ENCODE assay signal across 12 cellular contexts in the genomic region with DNA sequence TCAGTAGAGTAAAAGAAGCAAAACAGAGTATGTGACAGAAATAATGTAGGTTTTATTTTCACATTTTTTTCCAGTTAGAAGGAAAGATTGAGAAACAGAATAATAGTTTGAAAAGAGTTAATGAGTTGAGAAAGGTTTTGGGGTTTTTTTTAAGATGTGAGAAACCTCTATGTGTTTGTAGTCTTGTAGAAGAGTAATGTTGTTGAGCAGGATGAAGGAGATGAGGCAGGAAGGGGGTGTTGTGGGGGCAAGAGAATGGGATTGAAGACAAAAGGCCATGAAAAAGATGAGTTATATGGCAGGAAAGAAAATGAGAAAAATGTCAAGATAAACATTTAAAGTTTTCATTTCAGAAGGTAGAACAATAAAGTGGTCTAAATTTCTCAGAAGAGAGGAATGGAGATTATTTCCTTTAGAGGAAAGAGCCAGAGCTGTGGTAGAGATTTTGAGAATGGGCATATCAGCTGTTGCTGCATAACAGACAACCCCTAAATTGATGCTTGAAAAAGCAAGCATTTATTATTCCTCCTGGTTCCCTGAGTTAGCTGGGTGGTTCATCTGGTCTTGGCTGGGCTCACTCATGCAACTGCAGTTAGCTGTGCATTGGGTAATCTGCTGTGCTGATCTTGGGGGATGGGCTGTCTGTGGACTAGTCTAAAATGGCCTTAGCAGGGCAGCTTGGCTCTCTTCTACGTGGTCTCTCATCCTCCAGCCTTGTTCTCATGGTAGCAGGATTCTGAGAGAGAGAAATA. TPM values are rescaled to one million over a fixed set of nuclear protein-coding genes. Genes with fewer than 3 reads are reported as not detected.
DNase-seq lines count a peak whose midpoint lies in the region; ATAC-seq lines count a peak whose summit lies in the region.
"Had no signal": no experiment of that assay in that cellular context is flagged by ENCODE, and none has a peak within 500 bp of the region (broad histone marks: within the 10 kb centered on the region; RNA-seq: fewer than 3 reads in every experiment).

No MANE protein-coding gene starts in this region.

- no peaks in the 10 kb centered on the region for H3K9me3 ChIP-seq in KOPT-K1 (ENCODE audit: insufficient read depth, low read length, poor library complexity, severe bottlenecking)
- no peaks in the 10 kb centered on the region for H3K9me3 ChIP-seq in naive thymus-derived CD4-positive, alpha-beta T cell (ENCODE audit: control insufficient read depth in 2 of 3, low read length in 3 of 3)

- DNase-seq in COLO668 (lab: John Stamatoyannopoulos, UW; ENCODE audit: unreplicated experiment) (peak; percentile 1), caudate nucleus (lab: John Stamatoyannopoulos, UW) (peak in 8 of 61 donors; percentile 0 to 14 (median 3)), NCI-H1436 (lab: John Stamatoyannopoulos, UW) (no peak)
- DNase-seq in naive thymus-derived CD4-positive, alpha-beta T cell = peak in 3 of 9 donors; percentile 10 to 16 (median 11)
- DNase-seq in stimulated activated CD4-positive, alpha-beta T cell treated with anti-CD3 and anti-CD28 coated beads, Interleukin-1b, Interleukin-23, amount 100 ng/mL, for 48 hours = no peak
- DNase-seq: NCI-H748 treated with DMSO at 0.1 percent for 48 hours; stimulated activated naive CD4-positive, alpha-beta T cell treated with Interleukin-2 at 50 U/mL for 16 hours had no signal

- H3K27me3 ChIP-seq in naive thymus-derived CD4-positive, alpha-beta T cell (ENCODE audit: control insufficient read depth in 2 of 2, insufficient read depth in 2 of 2, low read length in 2 of 2) = no peaks in the 10 kb centered on the region

- H3K27me3 Mint-ChIP-seq in naive thymus-derived CD4-positive, alpha-beta T cell = no peaks in the 10 kb centered on the region

- H3K36me3 ChIP-seq in KOPT-K1 (ENCODE audit: insufficient read depth, low read length) = peaks cover 50% of the 10 kb centered on the region
- peaks cover 0 to 6% (median 4%) of the 10 kb centered on the region in 3 experiments for H3K36me3 ChIP-seq in naive thymus-derived CD4-positive, alpha-beta T cell (ENCODE audit: control insufficient read depth in 2 of 3, insufficient read depth in 3 of 3, low read length in 3 of 3)

- CTCF ChIA-PET in naive thymus-derived CD4-positive, alpha-beta T cell (lab: Charles Lee) = interaction anchor here (1.6 to 7.5 kb wide), 4 partner anchors 9 to 336 kb away, joined by 5 to 148 read pairs (median 56); no protein-coding TSS in a partner anchor

- H3K4me1 ChIP-seq in naive thymus-derived CD4-positive, alpha-beta T cell (ENCODE audit: control insufficient read depth in 2 of 2, insufficient read depth in 2 of 2, low read length in 2 of 2) = peaks cover 7 to 27% of the 10 kb centered on the region in 2 donors

- peak overlapping the region in 3 of 10 donors; percentile 12 to 51 (median 14) for H3K4me3 Mint-ChIP-seq in naive thymus-derived CD4-positive, alpha-beta T cell

- intact Hi-C loops in naive thymus-derived CD4-positive, alpha-beta T cell (cut with micrococcal nuclease) = loop anchor here in 1 of 2 donors (2.0 kb wide), 1 partner anchor 19 kb away; no protein-coding TSS in a partner anchor

- H3K4me1 Mint-ChIP-seq in naive thymus-derived CD4-positive, alpha-beta T cell = peaks cover 10 to 25% (median 12%) of the 10 kb centered on the region in 7 donors

- peaks cover 0 to 10% (median 7%) of the 10 kb centered on the region in 5 donors for H3K36me3 Mint-ChIP-seq in naive thymus-derived CD4-positive, alpha-beta T cell
- H3K36me3 Mint-ChIP-seq: activated naive CD4-positive, alpha-beta T cell treated with anti-CD3 and anti-CD28 coated beads, Interleukin-2, amount 50 U/mL, for 72 hours had no signal

- H3K27ac Mint-ChIP-seq in naive thymus-derived CD4-positive, alpha-beta T cell = peak overlapping the region in 2 of 9 donors; percentile 21 to 40
- H3K27ac Mint-ChIP-seq: activated naive CD4-positive, alpha-beta T cell treated with anti-CD3 and anti-CD28 coated beads, Interleukin-2, amount 50 U/mL, for 72 hours had no signal

- H3K27ac ChIP-seq in KOPT-K1 (ENCODE audit: low read depth, low read length, poor library complexity, severe bottlenecking) (peak overlapping the region; percentile 11), caudate nucleus (ENCODE audit: low read depth, low read length) (peak overlapping the region; percentile 2)
- peak overlapping the region; percentile 26 for H3K27ac ChIP-seq in naive thymus-derived CD4-positive, alpha-beta T cell (ENCODE audit: low read depth, low read length)
- H3K27ac ChIP-seq: KMS-11 had no signal

- POLR2A ChIA-PET in naive thymus-derived CD4-positive, alpha-beta T cell (lab: Charles Lee) = no interaction called here

- ATAC-seq in naive thymus-derived CD4-positive, alpha-beta T cell = peak; percentile 41
- ATAC-seq in GM19328 (IDR thresholded peaks at IDR 0.05; ENCODE audit: unreplicated experiment) = no peak
- ATAC-seq: esophagus mucosa had no signal

- H3K4me3 ChIP-seq in naive thymus-derived CD4-positive, alpha-beta T cell (ENCODE audit: low read length) = no peak overlapping the region

- no peaks in the 10 kb centered on the region for H3K9me3 Mint-ChIP-seq in naive thymus-derived CD4-positive, alpha-beta T cell
- H3K9me3 Mint-ChIP-seq: activated naive CD4-positive, alpha-beta T cell treated with anti-CD3 and anti-CD28 coated beads, Interleukin-2, amount 50 U/mL, for 72 hours had no signal

RNA-seq across cellular contexts. Expression of gene PCGF5, which starts 27.1 kb away (rescaled TPM):
- total RNA-seq in naive thymus-derived CD4-positive, alpha-beta T cell = 10 to 100 TPM; 41.2 to 62.3 (median 57.4) TPM
- 10 to 100 TPM; 56.8 to 69.9 TPM for polyA plus RNA-seq in naive thymus-derived CD4-positive, alpha-beta T cell
